In genomic region chr2:19358242-19359020, GRCh38 we compare ENCODE assay signal across 8 cellular contexts. TPM values are rescaled to one million over a fixed set of nuclear protein-coding genes. Genes with fewer than 3 reads are reported as not detected.
DNase-seq lines count a peak whose midpoint lies in the region; ATAC-seq and TF ChIP-seq lines count a peak whose summit lies in the region.

TSS of gene OSR1 (minus strand) at chr2:19358623. CDS start at chr2:19353805, 4,818 bp downstream.

- H3K9me3 Mint-ChIP-seq in natural killer cell, result no peaks in the 10 kb centered on the region

- TF ChIP-seq CTCF in HCT116 (IDR thresholded peaks at IDR 0.05 in 2 of 3, conservative IDR thresholded peaks at IDR 0.05 in 1 of 3; ENCODE audit: borderline replicate concordance in 1 of 3, insufficient read depth in 1 of 3, low read depth in 2 of 3, low read length in 2 of 3) (no peak), natural killer cell (IDR thresholded peaks at IDR 0.05) (no peak)

- H2AFZ ChIP-seq in ACC112 (ENCODE audit: low read length, unreplicated experiment) (peak within 1 kb of the TSS; percentile 78), HCT116 (ENCODE audit: low read depth, low read length, poor library complexity, severe bottlenecking) (peak within 1 kb of the TSS; percentile 45)

- no peaks in the 10 kb centered on the region for H4K20me1 ChIP-seq in HCT116 (ENCODE audit: insufficient read depth)

- peaks cover 88% of the 10 kb centered on the region for H3K27me3 Mint-ChIP-seq in T-helper 17 cell
- H3K27me3 Mint-ChIP-seq in natural killer cell (ENCODE audit: low read depth in 2 of 2), result peaks cover 59 to 63% of the 10 kb centered on the region in 2 donors

- H3K36me3 Mint-ChIP-seq in T-helper 17 cell (ENCODE audit: low read depth) (peaks cover 6% of the 10 kb centered on the region), natural killer cell (no peaks in the 10 kb centered on the region)

- no peaks in the 10 kb centered on the region for H3K36me3 ChIP-seq in ACC112 (ENCODE audit: insufficient read depth, low read length)
- no peaks in the 10 kb centered on the region for H3K36me3 ChIP-seq in HCT116 (ENCODE audit: control insufficient read depth in 1 of 2, insufficient read depth in 2 of 2, low read length in 2 of 2)

- BruUV-seq in HCT116 (replicated peaks; lab: Mats Ljungman, UMichigan), result TSS peak; percentile 60

- intact Hi-C loops in HCT116 (cut with micrococcal nuclease) (no loop called here), natural killer cell (cut with micrococcal nuclease) (no loop called here)

- POLR2A ChIA-PET in HCT116 (lab: Charles Lee), result no interaction called here

- TF ChIP-seq POLR2A in HCT116 (IDR thresholded peaks at IDR 0.05; ENCODE audit: borderline replicate concordance, extremely low read depth, insufficient read depth, insufficient read length), result no peak

- peak within 1 kb of the TSS; percentile 87 for H3K4me2 ChIP-seq in HCT116 (ENCODE audit: low read length)

- H3K79me2 ChIP-seq in ACC112 (ENCODE audit: control insufficient read depth, insufficient read depth, low read length, unreplicated experiment) (peaks cover 49% of the 10 kb centered on the region), HCT116 (ENCODE audit: insufficient read depth, low read length) (no peaks in the 10 kb centered on the region)

- H3K9me2 ChIP-seq in HCT116 (ENCODE audit: insufficient read depth), result no peaks in the 10 kb centered on the region

- H3K4me1 Mint-ChIP-seq in T-helper 17 cell (peaks cover 47% of the 10 kb centered on the region), natural killer cell (peaks cover 39 to 48% of the 10 kb centered on the region in 2 donors)

- RAD21 ChIA-PET in HCT116 (lab: Charles Lee; ENCODE audit: low non-redundant PET in 1 of 2, low total read pairs in 2 of 2, uncharacterized antibody in 2 of 2, unreplicated experiment in 2 of 2), result interaction anchor here in 1 of 2 experiments (0.6 kb wide), 1 partner anchor 347 kb away, joined by 10 read pairs; no protein-coding TSS in a partner anchor

- CTCF ChIA-PET in HCT116 (lab: Charles Lee), result interaction anchor here (0.6 to 0.7 kb wide), 2 partner anchors 505 to 608 kb away, joined by 3 to 5 read pairs; no protein-coding TSS in a partner anchor

- no peaks in the 10 kb centered on the region for H3K27me3 ChIP-seq in ACC112 (ENCODE audit: insufficient read depth, low read length)
- no peaks in the 10 kb centered on the region for H3K27me3 ChIP-seq in HCT116 (ENCODE audit: insufficient read depth, low read length)

- ATAC-seq in HCT116 (peak; percentile 54), T-helper 17 cell (peak; percentile 36), natural killer cell (peak in 1 of 3 donors; percentile 19), GM19035 (IDR thresholded peaks at IDR 0.05; ENCODE audit: unreplicated experiment) (no peak), GM21528 (IDR thresholded peaks at IDR 0.05; ENCODE audit: low FRiP score, unreplicated experiment) (no peak)

- peak within 1 kb of the TSS; percentile 95 for H3K4me3 ChIP-seq in ACC112 (ENCODE audit: low read depth, low read length)
- H3K4me3 ChIP-seq in HCT116 (replicated peaks in 1 of 2; ENCODE audit: low read depth in 1 of 2, low read length in 2 of 2), result peak within 1 kb of the TSS; percentile 52 to 64

- H3K4me1 ChIP-seq in ACC112 (ENCODE audit: control insufficient read depth, insufficient read depth, low read length, unreplicated experiment) (peaks cover 28% of the 10 kb centered on the region), HCT116 (ENCODE audit: control insufficient read depth in 1 of 2, insufficient read depth in 2 of 2, low read length in 2 of 2) (peaks cover 0 to 20% of the 10 kb centered on the region in 2 experiments; a peak in 2 of 4 replicates)

- H3K4me3 Mint-ChIP-seq in T-helper 17 cell (peak within 1 kb of the TSS; percentile 74), natural killer cell (peak within 1 kb of the TSS; percentile 55)

- TF ChIP-seq RAD21 in HCT116 (IDR thresholded peaks at IDR 0.05; ENCODE audit: low read depth), result no peak

- DNase-seq in HCT116 (ENCODE audit: low read depth, low spot score), result no peak
- no peak for DNase-seq in T-helper 17 cell
- DNase-seq in fibroblast of gingiva (ENCODE audit: low read depth), result peak; percentile 88
- no peak for DNase-seq in natural killer cell
- DNase-seq in H4 (ENCODE audit: low spot score), result no peak

- H3K9me3 ChIP-seq in HCT116 (ENCODE audit: control insufficient read depth in 1 of 2, insufficient read depth in 1 of 2, low read depth in 1 of 2, low read length in 2 of 2) (no peaks in the 10 kb centered on the region), T-helper 17 cell (ENCODE audit: control insufficient read depth, low read length, poor library complexity, severe bottlenecking) (no peaks in the 10 kb centered on the region)

- peak within 1 kb of the TSS; percentile 61 for H3K9ac ChIP-seq in HCT116 (ENCODE audit: low read length)

- H3K27ac ChIP-seq in ACC112 (ENCODE audit: low read depth, low read length) (peak within 1 kb of the TSS; percentile 17; the same call in 1 of the 2 replicates), HCT116 (ENCODE audit: low read depth, low read length) (peak within 1 kb of the TSS; percentile 38; the same call in 1 of the 2 replicates)

- peak within 1 kb of the TSS; percentile 83 for H3K27ac Mint-ChIP-seq in T-helper 17 cell
- no peak within 1 kb of the TSS for H3K27ac Mint-ChIP-seq in natural killer cell

TF ChIP-seq in HCT116, 20 proteins besides CTCF, POLR2A, EP300 and RAD21:
- TF ChIP-seq ZNF274 (IDR thresholded peaks at IDR 0.05; ENCODE audit: low read depth, low read length) (no peak), ZFX (IDR thresholded peaks at IDR 0.05) (no peak), YY1 (IDR thresholded peaks at IDR 0.05; ENCODE audit: extremely low read depth, insufficient replicate concordance, low read depth, low read length) (no peak), ELF1 (IDR thresholded peaks at IDR 0.05; ENCODE audit: borderline replicate concordance, low read depth) (no peak), POLR2AphosphoS5 (IDR thresholded peaks at IDR 0.05; ENCODE audit: low read depth, low read length) (0 out of 2 replicates have a peak, but pooled peaks have one; percentile 29), SP1 (IDR thresholded peaks at IDR 0.05; ENCODE audit: low read depth) (no peak), MAX (IDR thresholded peaks at IDR 0.05) (0 out of 2 replicates have a peak, but pooled peaks have one; percentile 18)

RNA-seq across cellular contexts. Expression of gene OSR1, which starts in this region (rescaled TPM):
- total RNA-seq in HCT116 (2021; ENCODE audit: unreplicated experiment) (2.6 TPM), T-helper 17 cell (not detected), natural killer cell (not detected)
- 1.1 TPM in 2 replicates for polyA plus RNA-seq in HCT116 (2012)
- total RNA-seq in H4 (2014; rRNA removed; shearing (Covaris generic)), result 1.3 TPM in 2 replicates

Comparison
In these comparisons a context has a peak if more than half of its experiments do, and no peak if none do; other contexts are left out.
1. Peak in ATAC-seq in T-helper 17 cell; RNA of the gene not detected or under 1 TPM.